1 cellular context compared by ENCODE assay signal in the genomic region with DNA sequence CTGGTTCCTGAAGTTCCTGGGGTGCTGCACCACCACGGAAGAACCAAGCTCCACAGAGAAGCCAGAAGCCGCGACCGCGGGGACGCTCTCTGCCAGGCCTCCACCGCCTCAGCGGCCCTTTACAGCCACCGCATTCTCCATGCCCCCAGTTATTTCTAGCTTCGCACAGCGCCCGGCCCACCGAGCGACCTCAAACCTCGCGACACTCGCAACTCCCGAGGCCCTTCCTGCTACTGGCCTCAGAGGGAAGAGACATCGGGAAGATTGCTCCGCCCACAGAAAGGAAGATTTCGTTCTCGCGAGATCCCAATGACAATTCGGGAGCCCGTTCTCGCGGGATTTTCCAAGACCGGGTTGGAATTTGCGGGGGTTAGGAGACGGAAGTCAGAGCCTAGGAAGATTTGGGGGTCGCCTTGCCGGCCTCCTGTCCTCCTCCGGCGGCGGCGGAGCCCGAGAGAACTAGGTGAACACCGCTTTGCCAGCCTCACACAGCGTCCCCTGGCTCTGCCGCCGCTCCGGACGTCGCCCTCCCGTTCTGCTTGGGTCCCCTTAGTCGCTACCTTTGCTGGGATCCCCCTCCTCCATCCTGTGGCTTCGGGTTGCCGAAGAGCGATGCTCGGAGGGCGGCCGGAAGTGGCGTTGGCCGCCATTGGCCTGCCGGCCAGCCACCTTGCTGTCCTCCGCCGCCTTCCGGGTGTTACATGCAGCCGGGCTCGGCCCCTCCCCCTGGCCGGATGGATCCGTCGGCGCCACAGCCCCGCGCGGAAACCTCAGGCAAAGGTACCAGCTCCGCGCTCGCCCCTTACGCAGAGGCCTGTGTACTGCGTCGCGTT.
A peak's percentile ranks its signal among the peaks of the same experiment; 100 is the strongest.
TF ChIP-seq lines count a peak whose summit lies in the region.

Gene ERCC6L2, plus strand, starts transcription at position 387 of the 833 bp plus-strand sequence. Its CDS starts 348 bp downstream, at position 735.

TF ChIP-seq in HCT116, 20 proteins besides CTCF, POLR2A, EP300 and RAD21:
- TF ChIP-seq POLR2AphosphoS5 (IDR thresholded peaks at IDR 0.05; ENCODE audit: low read depth, low read length): peak; percentile 89
- peak; percentile 86 for TF ChIP-seq CBX3 (IDR thresholded peaks at IDR 0.05; ENCODE audit: low read depth)
- TF ChIP-seq, protein P1, sequence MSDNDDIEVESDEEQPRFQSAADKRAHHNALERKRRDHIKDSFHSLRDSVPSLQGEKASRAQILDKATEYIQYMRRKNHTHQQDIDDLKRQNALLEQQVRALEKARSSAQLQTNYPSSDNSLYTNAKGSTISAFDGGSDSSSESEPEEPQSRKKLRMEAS (IDR thresholded peaks at IDR 0.05): peak; percentile 84
- TF ChIP-seq SRF (IDR thresholded peaks at IDR 0.05; ENCODE audit: low read depth): peak; percentile 45; the same call in 1 of the 2 replicates
- TF ChIP-seq ZBTB33 (IDR thresholded peaks at IDR 0.05; ENCODE audit: extremely low read depth, insufficient replicate concordance, low read length): peak; percentile 100
- peak; percentile 94 for TF ChIP-seq YY1 (IDR thresholded peaks at IDR 0.05; ENCODE audit: extremely low read depth, insufficient replicate concordance, low read depth, low read length)
- peak; percentile 22; the same call in 1 of the 2 replicates for TF ChIP-seq JUND (IDR thresholded peaks at IDR 0.05)
- TF ChIP-seq ZNF274 (IDR thresholded peaks at IDR 0.05; ENCODE audit: low read depth, low read length): no peak
- TF ChIP-seq ZFX (IDR thresholded peaks at IDR 0.05): no peak; the same call in 1 of the 2 replicates
- peak; percentile 67 for TF ChIP-seq SP1 (IDR thresholded peaks at IDR 0.05; ENCODE audit: low read depth)
- TF ChIP-seq EGR1 (IDR thresholded peaks at IDR 0.05; ENCODE audit: low read depth): peak; percentile 94
- peak; percentile 79 for TF ChIP-seq ELF1 (IDR thresholded peaks at IDR 0.05; ENCODE audit: borderline replicate concordance, low read depth)
- peak; percentile 54 for TF ChIP-seq TCF7L2 (IDR thresholded peaks at IDR 0.05; ENCODE audit: borderline replicate concordance, extremely low read depth, insufficient read depth, insufficient read length)
- TF ChIP-seq FOSL1 (IDR thresholded peaks at IDR 0.05; ENCODE audit: low read depth): no peak
- TF ChIP-seq SIN3A (IDR thresholded peaks at IDR 0.05; ENCODE audit: low read depth): peak; percentile 85
- no peak for TF ChIP-seq CEBPB (IDR thresholded peaks at IDR 0.05; ENCODE audit: low read depth)
